Comparison of ENCODE assay signal across 29 cellular contexts in genomic region chr14:39160494-39160893, GRCh38.
"Had no signal": no experiment of that assay in that cellular context is flagged by ENCODE, and none has a peak within 500 bp of the region (broad histone marks: within the 10 kb centered on the region; RNA-seq: fewer than 3 reads in every experiment).

No MANE protein-coding gene starts in this region.

- H3K4me3 Mint-ChIP-seq: activated CD8-positive, alpha-beta memory T cell treated with anti-CD3 and anti-CD28 coated beads, Interleukin-2, amount 10 ng/mL, durations not matched to agents 7 days and 5 days; activated T-cell treated with anti-CD3 and anti-CD28 coated beads, Interleukin-2, amount 50 U/mL, for 24 hours; T-helper 2 cell treated with Interferon-gamma antibody and Interleukin-4, amounts not matched to agents 5 μg/mL and 100 μg/mL, for 36 hours; WTC11 had no signal

- H3K9me2 ChIP-seq: SK-N-SH had no signal

- H3K9me3 ChIP-seq: colonic mucosa, MG63, Peyer's patch, SJCRH30, SK-N-SH had no signal

- H3K36me3 ChIP-seq: colonic mucosa, MG63 had no signal

- H3K27ac Mint-ChIP-seq: activated CD8-positive, alpha-beta memory T cell treated with anti-CD3 and anti-CD28 coated beads, Interleukin-2, amount 10 ng/mL, durations not matched to agents 7 days and 5 days; activated T-cell treated with anti-CD3 and anti-CD28 coated beads, Interleukin-2, amount 50 U/mL, for 24 hours; T-helper 2 cell treated with Interferon-gamma antibody and Interleukin-4, amounts not matched to agents 5 μg/mL and 100 μg/mL, for 36 hours; WTC11 had no signal

- H3K9ac ChIP-seq: SK-N-SH had no signal

- ATAC-seq: activated CD8-positive, alpha-beta memory T cell treated with anti-CD3 and anti-CD28 coated beads, Interleukin-2, amount 10 ng/mL, durations not matched to agents 7 days and 5 days; WTC11 had no signal

- H3K4me1 ChIP-seq: colonic mucosa, Peyer's patch, SJCRH30 had no signal

- H3K4me2 ChIP-seq: SK-N-SH had no signal

- DNase-seq: activated CD4-positive, alpha-beta T cell treated with anti-CD3 and anti-CD28 coated beads for 48 hours; activated CD4-positive, CD25-positive, alpha-beta regulatory T cell treated with anti-CD3 and anti-CD28 coated beads, Interleukin-2, amount 50 U/mL, for 72 hours; activated CD8-positive, alpha-beta memory T cell treated with anti-CD3 and anti-CD28 coated beads, Interleukin-2, amount 10 ng/mL, durations not matched to agents 7 days and 5 days; activated gamma-delta T cell; activated naive CD4-positive, alpha-beta T cell treated with anti-CD3 and anti-CD28 coated beads, Interleukin-2, amount 50 U/mL, for 16 hours; activated T-cell treated with anti-CD3 and anti-CD28 coated beads, Interleukin-2, amount 50 U/mL, for 24 hours; brain microvascular endothelial cell; cerebellar nuclear complex; colonic mucosa; dermis blood vessel endothelial cell; KG1; MG63; MV-4-11; NCI-H1092 treated with DMSO at 0.1 percent for 48 hours; NCI-H1436; NCI-H1694 treated with DMSO at 0.1 percent for 48 hours; NCI-H2029 treated with DMSO at 0.1 percent for 48 hours; NCI-H510A treated with DMSO at 0.1 percent for 48 hours; NCI-H69; NK-92 treated with Interleukin-12 subunit alpha and Interleukin-12 subunit beta, amount 100 ng/mL, for 24 hours; Peyer's patch; Right ventricle myocardium superior; SJCRH30; SK-N-SH; T-helper 1 cell had no signal

- H3K27me3 ChIP-seq: brain microvascular endothelial cell, cardiac muscle cell, colonic mucosa, MG63, Peyer's patch, SJCRH30 had no signal

- H3K9me3 Mint-ChIP-seq: activated T-cell treated with anti-CD3 and anti-CD28 coated beads, Interleukin-2, amount 50 U/mL, for 24 hours; T-helper 2 cell treated with Interferon-gamma antibody and Interleukin-4, amounts not matched to agents 5 μg/mL and 100 μg/mL, for 36 hours; WTC11 had no signal

- H3K4me3 ChIP-seq: cardiac muscle cell, colonic mucosa, MG63, Peyer's patch, SJCRH30 had no signal

- H3K27me3 Mint-ChIP-seq: activated CD8-positive, alpha-beta memory T cell treated with anti-CD3 and anti-CD28 coated beads, Interleukin-2, amount 10 ng/mL, durations not matched to agents 7 days and 5 days; activated T-cell treated with anti-CD3 and anti-CD28 coated beads, Interleukin-2, amount 50 U/mL, for 24 hours had no signal

- H3K27ac ChIP-seq: brain microvascular endothelial cell, cardiac muscle cell, colonic mucosa, Peyer's patch, RWPE1, SJCRH30 had no signal

- H3K4me1 Mint-ChIP-seq: WTC11 had no signal
